ENCODE assay signal across 8 cellular contexts in genomic region chr15:40952901-40953712, GRCh38. TPM values are rescaled to one million over a fixed set of nuclear protein-coding genes. Genes with fewer than 3 reads are reported as not detected.
DNase-seq lines count a peak whose midpoint lies in the region; ATAC-seq lines count a peak whose summit lies in the region.

TSS of gene CHAC1 (plus strand) at chr15:40953471. CDS start at chr15:40953584, 113 bp downstream.

- ATAC-seq in GM18498 (IDR thresholded peaks at IDR 0.05; ENCODE audit: unreplicated experiment): peak; percentile 94
- ATAC-seq in HG02884 (IDR thresholded peaks at IDR 0.05; ENCODE audit: unreplicated experiment): peak; percentile 92

- DNase-seq in NCI-H1694 (lab: John Stamatoyannopoulos, UW) (peak; percentile 83), T-helper 2 cell (peak; percentile 85 to 97 (median 93)), anterior cingulate cortex (lab: John Stamatoyannopoulos, UW) (peak; percentile 40 to 97 (median 89)), hepatic stellate cell (ENCODE audit: low spot score) (peak; percentile 100), renal cortical epithelial cell (ENCODE audit: low read depth) (peak; percentile 93), cortex of kidney (lab: John Stamatoyannopoulos, UW) (no peak)

RNA-seq across cellular contexts. Expression of gene CHAC1, which starts in this region (rescaled TPM):
- total RNA-seq in renal cortical epithelial cell: 10.8 and 11.1 TPM in 2 replicates
